Comparison of ENCODE assay signal across 12 cellular contexts in genomic region chr11:88281317-88281712, GRCh38. TPM values are rescaled to one million over a fixed set of nuclear protein-coding genes. Genes with fewer than 3 reads are reported as not detected.
DNase-seq lines count a peak whose midpoint lies in the region; ATAC-seq, FAIRE-seq and TF ChIP-seq lines count a peak whose summit lies in the region.
"Had no signal": no experiment of that assay in that cellular context is flagged by ENCODE, and none has a peak within 500 bp of the region (broad histone marks: within the 10 kb centered on the region; RNA-seq: fewer than 3 reads in every experiment).

No MANE protein-coding gene starts in this region.

- no peaks in the 10 kb centered on the region for H3K36me3 Mint-ChIP-seq in Calu3 (ENCODE audit: insufficient read depth, unreplicated experiment)

- TF ChIP-seq RAD21 in GM12878 (IDR thresholded peaks at IDR 0.05; ENCODE audit: insufficient read depth, low read depth, low read length): peak; percentile 43

- no peaks in the 10 kb centered on the region for H3K9me2 ChIP-seq in Loucy (replicated peaks; ENCODE audit: low read depth, low read length)

- no peak for TF ChIP-seq CTCF in Calu3 (IDR thresholded peaks at IDR 0.05; ENCODE audit: unreplicated experiment)
- TF ChIP-seq CTCF in Loucy (conservative IDR thresholded peaks at IDR 0.05; ENCODE audit: low read length): peak; percentile 46
- peak in 2 of 3 experiments; percentile 31 to 39; a peak in 2 of 6 replicates for TF ChIP-seq CTCF in GM12878 (IDR thresholded peaks at IDR 0.05 in 2 of 3, conservative IDR thresholded peaks at IDR 0.05 in 1 of 3; ENCODE audit: control insufficient read depth in 2 of 3, extremely low read depth in 1 of 3, insufficient read depth in 1 of 3, low read depth in 3 of 3, low read length in 3 of 3)
- TF ChIP-seq CTCF in upper lobe of right lung (IDR thresholded peaks at IDR 0.05): no peak

- H3K27me3 ChIP-seq in Loucy (ENCODE audit: insufficient read depth, low read length, poor library complexity, severe bottlenecking) (no peaks in the 10 kb centered on the region), GM12878 (replicated peaks in 1 of 2; ENCODE audit: control insufficient read depth in 2 of 2, insufficient read depth in 2 of 2, low read length in 1 of 2) (no peaks in the 10 kb centered on the region), upper lobe of right lung (no peaks in the 10 kb centered on the region)

- in situ Hi-C loops in GM12878 (cut with MboI): no loop called here

- H3K79me2 ChIP-seq in Loucy (ENCODE audit: insufficient read depth, low read length) (no peaks in the 10 kb centered on the region), GM12878 (ENCODE audit: control insufficient read depth, insufficient read depth, low read length) (no peaks in the 10 kb centered on the region)

- H3K9ac ChIP-seq in Loucy (ENCODE audit: low read depth, low read length, poor library complexity, severe bottlenecking): no peak overlapping the region
- H3K9ac ChIP-seq in GM12878 (ENCODE audit: control insufficient read depth, insufficient read depth, low read length): no peak overlapping the region

- intact Hi-C loops in Calu3 (cut with micrococcal nuclease; ENCODE audit: unreplicated experiment): loop anchor here (5.0 to 10.0 kb wide), 2 partner anchors 179 to 387 kb away; no protein-coding TSS in a partner anchor
- intact Hi-C loops in GM12878 (cut with micrococcal nuclease; ENCODE audit: unreplicated experiment): loop anchor here (1.0 to 5.0 kb wide), 2 partner anchors 179 to 265 kb away; no protein-coding TSS in a partner anchor
- intact Hi-C loops in upper lobe of right lung (cut with DNase I): no loop called here

- H3K4me1 ChIP-seq in Loucy (ENCODE audit: insufficient read depth, low read length, poor library complexity, severe bottlenecking) (no peaks in the 10 kb centered on the region), GM12878 (ENCODE audit: control insufficient read depth, insufficient read depth, low read length) (no peaks in the 10 kb centered on the region), upper lobe of right lung (peaks cover 17% of the 10 kb centered on the region)

- BruUV-seq in Calu3 (replicated peaks; lab: Mats Ljungman, UMichigan) (no TSS peak), GM12878 (replicated peaks; lab: Mats Ljungman, UMichigan) (no TSS peak)

- POLR2A ChIA-PET in GM12878 (lab: Charles Lee): no interaction called here

- TF ChIP-seq EP300 in GM12878 (IDR thresholded peaks at IDR 0.05; ENCODE audit: borderline replicate concordance in 1 of 2, control insufficient read depth in 1 of 2, low read depth in 2 of 2, low read length in 2 of 2): no peak

- H4K20me1 ChIP-seq in Loucy (ENCODE audit: insufficient read depth, low read length, poor library complexity, severe bottlenecking) (no peaks in the 10 kb centered on the region), GM12878 (ENCODE audit: control insufficient read depth, insufficient read depth) (no peaks in the 10 kb centered on the region)

- no peak for TF ChIP-seq POLR2A in GM12878 (IDR thresholded peaks at IDR 0.05; ENCODE audit: low read depth, low read length)

- no peak overlapping the region for H3K4me3 Mint-ChIP-seq in Calu3 (ENCODE audit: low read depth, unreplicated experiment)
- H3K4me3 Mint-ChIP-seq: activated naive CD8-positive, alpha-beta T cell; naive B cell; T-helper 2 cell treated with Interferon-gamma antibody and Interleukin-4, amounts not matched to agents 5 μg/mL and 100 μg/mL, for 36 hours had no signal

- H3K4me1 Mint-ChIP-seq in Calu3 (ENCODE audit: low read depth, unreplicated experiment): peaks cover 3% of the 10 kb centered on the region
- H3K4me1 Mint-ChIP-seq: naive B cell had no signal

- ATAC-seq in GM12878 (peak; percentile 48; the same call in 2 of the 3 replicates), upper lobe of right lung (no peak)

- CTCF ChIA-PET in Calu3 (lab: Charles Lee): interaction anchor here (0.8 to 1.0 kb wide), 3 partner anchors 177 to 265 kb away, joined by 3 to 4 read pairs (median 4); no protein-coding TSS in a partner anchor
- CTCF ChIA-PET in GM12878 (lab: Yijun Ruan, JAX): interaction anchor here (0.6 to 2.2 kb wide), 14 partner anchors 10 to 270 kb away, joined by 3 to 23 read pairs (median 4); no protein-coding TSS in a partner anchor

- H3K27ac ChIP-seq in GM12878 (ENCODE audit: control insufficient read depth, insufficient read depth) (no peak overlapping the region), upper lobe of right lung (no peak overlapping the region)

- H3K4me3 ChIP-seq in Loucy (ENCODE audit: low read length, poor library complexity, severe bottlenecking): no peak overlapping the region
- H3K4me3 ChIP-seq in GM12878: no peak overlapping the region
- no peak overlapping the region for H3K4me3 ChIP-seq in upper lobe of right lung

- no peak for FAIRE-seq in GM12878 (lab: Jason Lieb, UNC)

- SMC1A ChIA-PET in GM12878 (lab: Charles Lee; ENCODE audit: uncharacterized antibody, unreplicated experiment): interaction anchor here (0.6 to 3.0 kb wide), 17 partner anchors 9 to 514 kb away, joined by 3 to 13 read pairs (median 3); no protein-coding TSS in a partner anchor

- H3K27ac Mint-ChIP-seq in Calu3 (ENCODE audit: unreplicated experiment): no peak overlapping the region
- H3K27ac Mint-ChIP-seq: activated naive CD8-positive, alpha-beta T cell; T-helper 2 cell treated with Interferon-gamma antibody and Interleukin-4, amounts not matched to agents 5 μg/mL and 100 μg/mL, for 36 hours had no signal

- no peaks in the 10 kb centered on the region for H3K9me3 Mint-ChIP-seq in Calu3 (ENCODE audit: low read depth, unreplicated experiment)
- H3K9me3 Mint-ChIP-seq: T-helper 2 cell treated with Interferon-gamma antibody and Interleukin-4, amounts not matched to agents 5 μg/mL and 100 μg/mL, for 36 hours had no signal

- WGBS in GM12878 (ENCODE audit: insufficient coverage, insufficient replicate concordance, low lambda C conversion rate, missing lambda C conversion rate): 78% methylated on average over 3 of the region's 3 CpGs

- no peaks in the 10 kb centered on the region for H3K27me3 Mint-ChIP-seq in Calu3 (ENCODE audit: unreplicated experiment)
- H3K27me3 Mint-ChIP-seq: activated naive CD8-positive, alpha-beta T cell; naive B cell had no signal

- no peaks in the 10 kb centered on the region for H3F3A ChIP-seq in Loucy (ENCODE audit: low read depth)

- H3K4me2 ChIP-seq in Loucy (ENCODE audit: low read depth, low read length, poor library complexity, severe bottlenecking) (no peak overlapping the region), GM12878 (ENCODE audit: control insufficient read depth, insufficient read depth) (no peak overlapping the region)

- no peaks in the 10 kb centered on the region for H3K9me3 ChIP-seq in Loucy (ENCODE audit: insufficient read depth, low read depth, low read length)
- H3K9me3 ChIP-seq in GM12878 (replicated peaks; ENCODE audit: control insufficient read depth, insufficient read depth, low read length): no peaks in the 10 kb centered on the region
- no peaks in the 10 kb centered on the region for H3K9me3 ChIP-seq in upper lobe of right lung

- RAD21 ChIA-PET in GM12878 (lab: Charles Lee; ENCODE audit: unreplicated experiment): interaction anchor here (0.6 to 1.8 kb wide), 6 partner anchors 49 to 266 kb away, joined by 3 to 7 read pairs (median 4); no protein-coding TSS in a partner anchor

- H3K36me3 ChIP-seq in Loucy (ENCODE audit: insufficient read depth, low read length) (no peaks in the 10 kb centered on the region; the same call in 1 of the 2 replicates), GM12878 (ENCODE audit: control insufficient read depth in 2 of 2, insufficient read depth in 2 of 2, low read length in 1 of 2) (peaks cover 0 to 6% of the 10 kb centered on the region in 2 experiments; a peak in 1 of 4 replicates), upper lobe of right lung (no peaks in the 10 kb centered on the region)

- DNase-seq in Calu3 (peak; percentile 7), GM12878 (ENCODE audit: low read depth, low spot score) (no peak), iris pigment epithelial cell (ENCODE audit: low read depth) (peak; percentile 10), DMS79 (lab: John Stamatoyannopoulos, UW) (no peak), upper lobe of right lung (no peak), anterior cingulate cortex (lab: John Stamatoyannopoulos, UW) (no peak), amniotic stem cell (lab: John Stamatoyannopoulos, UW) (no peak)
- DNase-seq: naive B cell; NK-92 treated with Interleukin-12 subunit alpha and Interleukin-12 subunit beta, amount 100 ng/mL, for 24 hours had no signal

- H2AFZ ChIP-seq in Loucy (ENCODE audit: low read length) (no peak overlapping the region), GM12878 (ENCODE audit: control insufficient read depth, low read depth, low read length) (no peak overlapping the region)

TF ChIP-seq in GM12878, 131 proteins besides CTCF, POLR2A, EP300 and RAD21:
- TF ChIP-seq SMC3 (IDR thresholded peaks at IDR 0.05; ENCODE audit: borderline replicate concordance, low read length) (peak; percentile 27; the same call in 1 of the 2 replicates), CHD4 (IDR thresholded peaks at IDR 0.05) (no peak)
TF ChIP-seq in GM12878: peak in this region for 1.

RNA-seq across cellular contexts. Expression of gene CTSC, which starts 56.2 kb away (rescaled TPM):
- total RNA-seq in Calu3 (2022) (413 and 478 TPM in 2 replicates), GM12878 (2014; rRNA removed) (333 and 334 TPM in 2 replicates), GM12878 (2014; rRNA removed; fragmentation: Illumina TruSeq; extraction: Trizol) (342 and 372 TPM in 2 replicates), GM12878 (2021) (359 and 381 TPM in 2 replicates), upper lobe of right lung (278 TPM)
- total RNA-seq in GM12878 (2013; cell fraction: nucleolus; rRNA removed): 650 and 670 TPM in 2 replicates
- 352 TPM for polyA plus RNA-seq in GM12878 (2011; ENCODE audit: low read depth)
- polyA plus RNA-seq in GM12878 (2011; rRNA removed) (478 and 566 TPM in 2 replicates), GM12878 (2014; fragmentation: Illumina TruSeq; extraction: Trizol) (327 and 404 TPM in 2 replicates), GM12878 (2014; fragmentation: Nextera tagmentation; extraction: Ambion mirVana) (1,000 to 10,000 TPM in 1 of 2 experiments, 100 to 1,000 TPM in 1; 709 to 1,123 TPM), GM12878 (2014; rRNA removed) (277 and 289 TPM in 2 replicates), GM12878 (2016; fragmentation: Nextera tagmentation; extraction: Ambion mirVana) (100 to 1,000 TPM; 814 to 865 TPM)
- polyA plus RNA-seq in GM12878 (2011; cell fraction: cytosol; rRNA removed): 325 and 335 TPM in 2 replicates
- 201 and 223 TPM in 2 replicates for polyA plus RNA-seq in GM12878 (2011; cell fraction: nucleus; rRNA removed)
- polyA plus RNA-seq in GM12878 (2012): 359 and 451 TPM in 2 replicates
- 215 and 312 TPM in 2 replicates for polyA minus RNA-seq in GM12878 (2011; rRNA and poly(A)+ RNA removed)
- polyA minus RNA-seq in GM12878 (2011; cell fraction: cytosol; rRNA and poly(A)+ RNA removed): 262 and 269 TPM in 2 replicates
- 301 and 500 TPM in 2 replicates for polyA minus RNA-seq in GM12878 (2011; cell fraction: nucleus; rRNA and poly(A)+ RNA removed)

Comparison
In these comparisons a context has a peak if more than half of its experiments do, and no peak if none do; other contexts are left out.
1. DNase-seq: peak in Calu3 (single experiment) and iris pigment epithelial cell (single experiment); none in GM12878 (single experiment), DMS79 (single experiment), upper lobe of right lung (single experiment), anterior cingulate cortex (0 of 58) and amniotic stem cell (single experiment).
2. CTCF ChIP-seq: peak in Loucy (single experiment) and GM12878 (2 of 3); none in Calu3 (single experiment) and upper lobe of right lung (single experiment).